ENCODE assay signal across 19 cellular contexts in the genomic region with DNA sequence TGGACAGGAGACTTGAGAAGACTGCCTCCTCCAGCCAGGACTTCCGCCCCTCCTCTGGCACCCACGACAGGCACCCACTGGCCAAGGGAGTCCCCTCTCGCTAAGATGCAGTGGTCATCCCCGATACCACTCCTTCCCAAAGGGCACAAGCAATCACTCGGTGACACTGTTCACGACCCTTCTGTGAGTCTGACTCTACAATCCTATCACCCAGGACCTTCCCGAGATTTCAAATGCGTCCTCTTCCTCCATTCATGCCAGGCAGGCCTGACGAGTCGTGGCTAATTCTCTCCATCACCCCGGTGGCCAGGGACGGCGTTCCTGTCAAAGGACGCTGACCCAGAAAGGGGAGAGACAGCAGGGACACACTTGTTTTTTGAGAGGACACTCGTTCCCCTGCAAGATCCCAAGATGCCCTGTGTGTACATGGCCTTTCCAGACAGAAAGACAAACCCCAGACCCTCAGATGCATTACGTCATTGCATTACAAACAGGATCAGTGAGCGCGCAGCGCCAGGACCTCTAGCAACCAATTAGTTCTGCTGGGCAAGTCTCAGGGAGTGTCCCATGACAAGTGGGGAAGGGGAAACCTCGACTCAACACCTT. TPM values are rescaled to one million over a fixed set of nuclear protein-coding genes. Genes with fewer than 3 reads are reported as not detected.
A peak's percentile ranks its signal among the peaks of the same experiment; 100 is the strongest.
DNase-seq lines count a peak whose midpoint lies in the region; ATAC-seq, FAIRE-seq and TF ChIP-seq lines count a peak whose summit lies in the region.
"Had no signal": no experiment of that assay in that cellular context is flagged by ENCODE, and none has a peak within 500 bp of the region (broad histone marks: within the 10 kb centered on the region; RNA-seq: fewer than 3 reads in every experiment).

No MANE protein-coding gene starts in this region.

- DNase-seq in heart right ventricle (peak in 1 of 2 donors; percentile 34), right atrium auricular region (ENCODE audit: low spot score) (no peak), astrocyte of the hippocampus (ENCODE audit: low read depth, low spot score) (peak; percentile 58), OCI-M1 (lab: John Stamatoyannopoulos, UW) (no peak), frontal cortex (ENCODE audit: low spot score in 2 of 2) (no peak), DMS79 treated with DMSO at 0.1 percent for 48 hours (lab: John Stamatoyannopoulos, UW) (no peak)
- DNase-seq: activated gamma-delta T cell; amygdala; CD8-positive, alpha-beta T cell; DMS53; IMR-90; naive B cell; NCI-H146 had no signal

- no peaks in the 10 kb centered on the region for H3K9me3 ChIP-seq in heart right ventricle
- H3K9me3 ChIP-seq in right atrium auricular region: no peaks in the 10 kb centered on the region
- no peaks in the 10 kb centered on the region for H3K9me3 ChIP-seq in muscle layer of colon (ENCODE audit: low read length)
- H3K9me3 ChIP-seq in stomach smooth muscle (ENCODE audit: control insufficient read depth in 2 of 2, low read length in 2 of 2): no peaks in the 10 kb centered on the region

- intact Hi-C loops in heart right ventricle (cut with DNase I): no loop called here

- H3K36me3 ChIP-seq in heart right ventricle (peaks cover 0 to 7% (median 0%) of the 10 kb centered on the region in 9 donors), right atrium auricular region (no peaks in the 10 kb centered on the region), muscle layer of colon (ENCODE audit: insufficient read depth, low read length) (no peaks in the 10 kb centered on the region), stomach smooth muscle (ENCODE audit: control insufficient read depth in 2 of 2, insufficient read depth in 2 of 2, low read length in 2 of 2) (peaks cover 0 to 2% of the 10 kb centered on the region in 2 donors)

- 55 to 60% methylated on average over 20 of the region's 20 CpGs for WGBS in heart right ventricle, 2 donors

- H3K4me3 ChIP-seq in heart right ventricle (no peak overlapping the region), right atrium auricular region (no peak overlapping the region), muscle layer of colon (ENCODE audit: low read depth in 1 of 2, low read length in 2 of 2) (peak overlapping the region in 1 of 2 donors; percentile 10), stomach smooth muscle (ENCODE audit: low read length in 2 of 2) (peak overlapping the region; percentile 31 to 66)

- TF ChIP-seq CTCF in heart right ventricle (IDR thresholded peaks at IDR 0.05) (no peak), right atrium auricular region (IDR thresholded peaks at IDR 0.05) (no peak)

- H3K9ac ChIP-seq in muscle layer of colon (ENCODE audit: low read length) (peak overlapping the region; percentile 2), stomach smooth muscle (ENCODE audit: low read length in 2 of 2) (peak overlapping the region; percentile 22 to 55)

- peak in 6 of 8 donors; percentile 34 to 65 (median 46) for ATAC-seq in heart right ventricle
- ATAC-seq: activated CD4-positive, CD25-positive, alpha-beta regulatory T cell treated with anti-CD3 and anti-CD28 coated beads, Interleukin-2, amount 50 U/mL, for 24 hours; CD8-positive, alpha-beta T cell; esophagus mucosa; HCT116 had no signal

- H3K27ac ChIP-seq in heart right ventricle (peak overlapping the region in 8 of 10 donors; percentile 29 to 71 (median 57)), right atrium auricular region (peak overlapping the region in 1 of 2 donors; percentile 66), muscle layer of colon (ENCODE audit: low read depth, low read length) (peak overlapping the region; percentile 69), stomach smooth muscle (ENCODE audit: low read length) (peak overlapping the region; percentile 75)
- H3K27ac ChIP-seq: HL-60 had no signal

- no peak for FAIRE-seq in frontal cortex (lab: Jason Lieb, UNC)

- H3K4me1 ChIP-seq in heart right ventricle (peaks cover 8 to 80% (median 65%) of the 10 kb centered on the region in 9 donors), right atrium auricular region (peaks cover 0 to 83% of the 10 kb centered on the region in 2 donors), muscle layer of colon (ENCODE audit: insufficient read depth, low read length) (peaks cover 55% of the 10 kb centered on the region), stomach smooth muscle (ENCODE audit: control insufficient read depth, insufficient read depth, low read length) (peaks cover 64% of the 10 kb centered on the region)

- H3K27me3 ChIP-seq in heart right ventricle (peaks cover 0 to 60% (median 0%) of the 10 kb centered on the region in 7 donors), right atrium auricular region (no peaks in the 10 kb centered on the region), muscle layer of colon (ENCODE audit: control insufficient read depth in 1 of 2, insufficient read depth in 2 of 2, low read length in 2 of 2) (no peaks in the 10 kb centered on the region), stomach smooth muscle (ENCODE audit: control insufficient read depth in 1 of 2, insufficient read depth in 2 of 2, low read length in 2 of 2) (no peaks in the 10 kb centered on the region)

RNA-seq across cellular contexts. Expression of gene FBXO31, which starts 12.2 kb away (rescaled TPM):
- 10 to 100 TPM; 58.3 to 94.3 (median 74.0) TPM for total RNA-seq in heart right ventricle
- 10 to 100 TPM; 15.1 to 21.4 TPM for polyA plus RNA-seq in heart right ventricle
- total RNA-seq in right atrium auricular region: 10 to 100 TPM; 39.3 to 53.1 TPM
- total RNA-seq in frontal cortex: 22.8 TPM

RNA-seq across cellular contexts. Expression of gene MAP1LC3B, which starts 20.8 kb away (rescaled TPM):
- total RNA-seq in heart right ventricle (100 to 1,000 TPM; 109 to 141 (median 125) TPM), right atrium auricular region (10 to 100 TPM; 57.5 to 83.0 TPM), frontal cortex (24.5 TPM)
- 100 to 1,000 TPM in 1 of 2 donors, 10 to 100 TPM in 1; 47.0 to 161 TPM for polyA plus RNA-seq in heart right ventricle

RNA-seq across cellular contexts. Expression of gene C16orf95, which starts 54.2 kb away (rescaled TPM):
- 1 to 10 TPM; 2.8 to 5.1 (median 3.8) TPM for total RNA-seq in heart right ventricle
- 1 to 10 TPM; 1.7 to 3.2 TPM for polyA plus RNA-seq in heart right ventricle
- total RNA-seq in right atrium auricular region: 1 to 10 TPM in 1 of 2 donors, under 1 TPM in 1; 0.59 to 2.4 TPM
- total RNA-seq in frontal cortex: 2.4 TPM

Comparison
In these comparisons a context has a peak if more than half of its experiments do, and no peak if none do; other contexts are left out.
1. H3K4me3 ChIP-seq: peak in stomach smooth muscle (2 of 2); none in heart right ventricle (0 of 10) and right atrium auricular region (0 of 2).